Comparison of ENCODE assay signal across 8 cellular contexts in the genomic region with DNA sequence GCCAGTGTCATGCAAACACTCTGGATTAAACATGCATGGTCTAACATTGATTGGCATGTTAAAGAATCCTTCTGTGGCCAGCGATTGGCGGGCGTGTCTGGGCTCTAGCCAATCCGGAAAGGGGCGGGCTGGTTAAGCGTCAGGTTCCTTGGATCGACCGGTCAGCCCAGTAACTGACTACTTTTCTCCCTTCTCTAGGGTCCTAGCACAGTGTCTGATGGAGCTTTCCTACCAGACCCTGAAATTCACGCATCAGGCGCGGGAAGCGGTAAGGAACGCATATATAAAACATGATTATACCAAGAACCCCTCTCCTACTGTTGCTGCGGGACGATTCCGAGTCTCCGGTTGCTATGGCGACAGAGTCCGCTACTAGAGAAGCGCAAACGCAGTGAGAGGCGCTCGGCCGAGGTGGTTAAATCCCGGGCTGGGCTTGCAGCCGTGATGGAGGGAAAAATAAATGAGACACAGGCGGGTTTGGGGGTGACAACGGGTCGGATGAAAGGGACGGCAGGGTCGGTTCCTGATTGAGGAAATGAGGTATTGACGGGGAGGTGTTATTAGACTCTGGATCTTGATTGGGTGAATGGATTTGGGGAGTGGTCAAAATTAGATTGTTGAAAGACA. TPM values are rescaled to one million over a fixed set of nuclear protein-coding genes. Genes with fewer than 3 reads are reported as not detected.
DNase-seq lines count a peak whose midpoint lies in the region; ATAC-seq and TF ChIP-seq lines count a peak whose summit lies in the region.

No MANE protein-coding gene starts in this region.

- peak; percentile 93 for ATAC-seq in HG03378 (IDR thresholded peaks at IDR 0.05; ENCODE audit: unreplicated experiment)
- peak; percentile 97 to 98 for ATAC-seq in activated naive CD4-positive, alpha-beta T cell treated with anti-CD3 and anti-CD28 coated beads, Interleukin-2, amount 50 U/mL, for 72 hours
- ATAC-seq in heart left ventricle, result peak; percentile 93 to 99 (median 98)
- ATAC-seq in upper lobe of right lung, result peak; percentile 98

- H3K27ac ChIP-seq in Peyer's patch (no peak overlapping the region), heart left ventricle (no peak overlapping the region), upper lobe of right lung (no peak overlapping the region)

- no peaks in the 10 kb centered on the region for H3K9me3 Mint-ChIP-seq in activated naive CD4-positive, alpha-beta T cell treated with anti-CD3 and anti-CD28 coated beads, Interleukin-2, amount 50 U/mL, for 72 hours
- no peaks in the 10 kb centered on the region for H3K9me3 Mint-ChIP-seq in osteocyte (ENCODE audit: unreplicated experiment)

- H3K4me3 ChIP-seq in AG09309 (ENCODE audit: control insufficient read depth, low read depth, low read length), result peak overlapping the region; percentile 64
- H3K4me3 ChIP-seq in Peyer's patch, result peak overlapping the region; percentile 40 to 56 (median 50)
- H3K4me3 ChIP-seq in heart left ventricle, result peak overlapping the region; percentile 12 to 73 (median 62)
- H3K4me3 ChIP-seq in upper lobe of right lung, result peak overlapping the region; percentile 71

- DNase-seq in AG09309 (ENCODE audit: low read depth) (no peak), GM19240 (ENCODE audit: insufficient read length, low spot score) (peak; percentile 66), Peyer's patch (peak; percentile 63 to 77 (median 72)), heart left ventricle (peak; percentile 80 to 88 (median 82)), osteocyte (ENCODE audit: extremely low spot score, unreplicated experiment) (peak; percentile 93), upper lobe of right lung (peak; percentile 86)
- DNase-seq in activated naive CD4-positive, alpha-beta T cell treated with anti-CD3 and anti-CD28 coated beads, Interleukin-2, amount 50 U/mL, for 72 hours (ENCODE audit: low spot score in 2 of 2), result peak; percentile 65 to 69

- TF ChIP-seq CTCF in AG09309 (IDR thresholded peaks at IDR 0.05; ENCODE audit: control insufficient read depth, insufficient read depth, low read depth, low read length, missing control alignments) (no peak), Peyer's patch (IDR thresholded peaks at IDR 0.05) (no peak), heart left ventricle (IDR thresholded peaks at IDR 0.05) (no peak), osteocyte (IDR thresholded peaks at IDR 0.05) (no peak), upper lobe of right lung (IDR thresholded peaks at IDR 0.05) (no peak)

- no peaks in the 10 kb centered on the region for H3K4me1 ChIP-seq in Peyer's patch
- H3K4me1 ChIP-seq in heart left ventricle, result peaks cover 0 to 6% (median 0%) of the 10 kb centered on the region in 12 donors
- no peaks in the 10 kb centered on the region for H3K4me1 ChIP-seq in upper lobe of right lung

- no peak overlapping the region for H3K4me3 Mint-ChIP-seq in osteocyte (ENCODE audit: unreplicated experiment)

- no peaks in the 10 kb centered on the region for H3K9me3 ChIP-seq in Peyer's patch
- no peaks in the 10 kb centered on the region for H3K9me3 ChIP-seq in heart left ventricle
- no peaks in the 10 kb centered on the region for H3K9me3 ChIP-seq in upper lobe of right lung

- no peak overlapping the region for H3K27ac Mint-ChIP-seq in activated naive CD4-positive, alpha-beta T cell treated with anti-CD3 and anti-CD28 coated beads, Interleukin-2, amount 50 U/mL, for 72 hours
- H3K27ac Mint-ChIP-seq in osteocyte (ENCODE audit: unreplicated experiment), result no peak overlapping the region

- intact Hi-C loops in heart left ventricle (cut with DNase I) (no loop called here), upper lobe of right lung (cut with DNase I) (no loop called here)

- H3K27me3 ChIP-seq in Peyer's patch (no peaks in the 10 kb centered on the region), heart left ventricle (no peaks in the 10 kb centered on the region), upper lobe of right lung (no peaks in the 10 kb centered on the region)

- no peaks in the 10 kb centered on the region for H3K4me1 Mint-ChIP-seq in osteocyte (ENCODE audit: unreplicated experiment)

- H3K27me3 Mint-ChIP-seq in osteocyte (ENCODE audit: unreplicated experiment), result peaks cover 2% of the 10 kb centered on the region

- WGBS in heart left ventricle, 4 donors, result 0 to 1% (median 1%) methylated on average over 32 of the region's 32 CpGs

- no peak for TF ChIP-seq POLR2A in Peyer's patch (IDR thresholded peaks at IDR 0.05)
- no peak for TF ChIP-seq POLR2A in heart left ventricle (IDR thresholded peaks at IDR 0.05)

- H3K36me3 Mint-ChIP-seq in activated naive CD4-positive, alpha-beta T cell treated with anti-CD3 and anti-CD28 coated beads, Interleukin-2, amount 50 U/mL, for 72 hours, result no peaks in the 10 kb centered on the region
- H3K36me3 Mint-ChIP-seq in osteocyte (ENCODE audit: unreplicated experiment), result no peaks in the 10 kb centered on the region

- H3K36me3 ChIP-seq in Peyer's patch (no peaks in the 10 kb centered on the region), heart left ventricle (no peaks in the 10 kb centered on the region), upper lobe of right lung (no peaks in the 10 kb centered on the region)

RNA-seq across cellular contexts. Expression of gene KATNAL2, which starts 29.4 kb away (rescaled TPM):
- total RNA-seq in Peyer's patch (1 to 10 TPM in 1 of 4 donors, under 1 TPM in 2, not detected in 1; 0.67 to 2.1 (median 0.88) TPM), heart left ventricle (1 to 10 TPM in 8 of 9 donors, under 1 TPM in 1; 0.94 to 5.5 (median 2.0) TPM), osteocyte (7.1 and 7.9 TPM in 2 replicates), upper lobe of right lung (3.1 TPM)
- 1 to 10 TPM in 1 of 2 donors, under 1 TPM in 1; 0.88 to 2.0 TPM for total RNA-seq in activated naive CD4-positive, alpha-beta T cell treated with anti-CD3 and anti-CD28 coated beads, Interleukin-2, amount 50 U/mL, for 72 hours
- polyA plus RNA-seq in heart left ventricle, result 1 to 10 TPM in 1 of 2 donors, under 1 TPM in 1; 0.91 to 3.1 TPM

RNA-seq across cellular contexts. Expression of gene PIAS2, which starts 29.5 kb away (rescaled TPM):
- total RNA-seq in Peyer's patch (10 to 100 TPM; 16.3 to 42.1 (median 24.3) TPM), heart left ventricle (10 to 100 TPM; 14.8 to 40.7 (median 33.3) TPM), osteocyte (37.9 and 50.6 TPM in 2 replicates), upper lobe of right lung (38.6 TPM)
- 10 to 100 TPM; 29.7 to 47.6 TPM for total RNA-seq in activated naive CD4-positive, alpha-beta T cell treated with anti-CD3 and anti-CD28 coated beads, Interleukin-2, amount 50 U/mL, for 72 hours
- polyA plus RNA-seq in heart left ventricle, result 1 to 10 TPM; 5.4 to 7.7 TPM
